ENCODE assay signal across 18 cellular contexts in genomic region chr5:109769597-109770291, GRCh38.
DNase-seq lines count a peak whose midpoint lies in the region; ATAC-seq, FAIRE-seq and TF ChIP-seq lines count a peak whose summit lies in the region.
"Had no signal": no experiment of that assay in that cellular context is flagged by ENCODE, and none has a peak within 500 bp of the region (broad histone marks: within the 10 kb centered on the region; RNA-seq: fewer than 3 reads in every experiment).

No MANE protein-coding gene starts in this region.

- H2AFZ ChIP-seq in PC-3 (ENCODE audit: low read length) = no peak overlapping the region
- no peak overlapping the region for H2AFZ ChIP-seq in osteoblast (ENCODE audit: low read length)

- BruUV-seq in PC-3 (replicated peaks; lab: Mats Ljungman, UMichigan) = no TSS peak

- TF ChIP-seq CTCF in PC-3 (conservative IDR thresholded peaks at IDR 0.05; ENCODE audit: low read depth, low read length) (no peak), choroid plexus epithelial cell (conservative IDR thresholded peaks at IDR 0.05; ENCODE audit: low read depth, low read length) (no peak), osteoblast (IDR thresholded peaks at IDR 0.05; ENCODE audit: extremely low read depth, low read depth, low read length) (no peak), testis (IDR thresholded peaks at IDR 0.05) (no peak)
- no peak for TF ChIP-seq CTCF in CD4-positive, alpha-beta T cell (IDR thresholded peaks at IDR 0.05)

- H3K27me3 Mint-ChIP-seq in CD4-positive, alpha-beta T cell = no peaks in the 10 kb centered on the region

- H3K27ac Mint-ChIP-seq in CD4-positive, alpha-beta T cell = no peak overlapping the region
- H3K27ac Mint-ChIP-seq: CD8-positive, alpha-beta T cell had no signal

- CTCF ChIA-PET in PC-3 (lab: Charles Lee) = no interaction called here
- CTCF ChIA-PET in CD4-positive, alpha-beta T cell (lab: Charles Lee) = interaction anchor here (1.3 kb wide), 1 partner anchor 79 kb away, joined by 3 read pairs; no protein-coding TSS in a partner anchor

- H3K36me3 ChIP-seq in PC-3 (ENCODE audit: low read depth, low read length) (peaks cover 2% of the 10 kb centered on the region; the same call in 1 of the 2 replicates), osteoblast (ENCODE audit: insufficient read depth, low read length) (no peaks in the 10 kb centered on the region), testis (ENCODE audit: low read depth, missing control alignments) (no peaks in the 10 kb centered on the region)
- H3K36me3 ChIP-seq: BE2C had no signal

- H3K27me3 ChIP-seq in PC-3 (ENCODE audit: low read length) (no peaks in the 10 kb centered on the region), osteoblast (ENCODE audit: insufficient read depth, low read length) (no peaks in the 10 kb centered on the region), testis (no peaks in the 10 kb centered on the region)
- H3K27me3 ChIP-seq in CD4-positive, alpha-beta T cell (ENCODE audit: control insufficient read depth, insufficient read depth, low read length) = no peaks in the 10 kb centered on the region
- H3K27me3 ChIP-seq: BE2C had no signal

- peak overlapping the region; percentile 39 for H3K27ac ChIP-seq in PC-3 (ENCODE audit: low read length)
- no peak overlapping the region for H3K27ac ChIP-seq in osteoblast (ENCODE audit: low read depth, low read length)
- H3K27ac ChIP-seq in testis = no peak overlapping the region
- H3K27ac ChIP-seq in CD4-positive, alpha-beta T cell (ENCODE audit: low read depth, low read length) = no peak overlapping the region
- H3K27ac ChIP-seq: HL-60 had no signal

- H3K4me3 ChIP-seq in PC-3 (ENCODE audit: low read length) (no peak overlapping the region), choroid plexus epithelial cell (ENCODE audit: low read depth, low read length) (no peak overlapping the region), osteoblast (ENCODE audit: insufficient read depth, low read length) (no peak overlapping the region), testis (no peak overlapping the region)

- no peak overlapping the region for H3K4me3 Mint-ChIP-seq in CD4-positive, alpha-beta T cell
- H3K4me3 Mint-ChIP-seq: CD8-positive, alpha-beta T cell had no signal

- POLR2A ChIA-PET in PC-3 (lab: Charles Lee; ENCODE audit: unreplicated experiment) = no interaction called here
- POLR2A ChIA-PET in CD4-positive, alpha-beta T cell (lab: Charles Lee) = interaction anchor here (0.7 kb wide), 1 partner anchor 37 kb away, joined by 3 read pairs; no protein-coding TSS in a partner anchor

- no peak for DNase-seq in H54 (ENCODE audit: insufficient read length, low spot score)
- peak; percentile 49 for DNase-seq in PC-3
- DNase-seq in choroid plexus epithelial cell (ENCODE audit: low read depth) = peak; percentile 39
- peak; percentile 23 for DNase-seq in osteoblast (ENCODE audit: insufficient read length, low spot score, missing footprints)
- DNase-seq in testis = no peak
- DNase-seq in CD4-positive, alpha-beta T cell = no peak
- DNase-seq: BE2C; CD8-positive, alpha-beta T cell; Karpas-422; NCI-H2029; NCI-H510A; SHP77 had no signal

- H3K9ac ChIP-seq in PC-3 (ENCODE audit: low read length) = no peak overlapping the region

- no peaks in the 10 kb centered on the region for H3K9me3 Mint-ChIP-seq in CD4-positive, alpha-beta T cell
- H3K9me3 Mint-ChIP-seq: CD8-positive, alpha-beta T cell had no signal

- no peaks in the 10 kb centered on the region for H3F3A ChIP-seq in PC-3 (ENCODE audit: low read length, unreplicated experiment)

- H3K79me2 ChIP-seq in PC-3 (ENCODE audit: low read length) (no peaks in the 10 kb centered on the region), osteoblast (ENCODE audit: insufficient read depth, low read length) (no peaks in the 10 kb centered on the region)

- H3K4me2 ChIP-seq in PC-3 (ENCODE audit: low read length) (peak overlapping the region; percentile 55), osteoblast (ENCODE audit: insufficient read depth, low read length) (no peak overlapping the region)

- H3K4me1 Mint-ChIP-seq in CD4-positive, alpha-beta T cell (ENCODE audit: low read depth) = peaks cover 20% of the 10 kb centered on the region

- peaks cover 13% of the 10 kb centered on the region for H3K4me1 ChIP-seq in PC-3 (ENCODE audit: insufficient read depth, low read length)
- H3K4me1 ChIP-seq in osteoblast (ENCODE audit: insufficient read depth, low read length) = no peaks in the 10 kb centered on the region
- no peaks in the 10 kb centered on the region for H3K4me1 ChIP-seq in testis
- H3K4me1 ChIP-seq: BE2C had no signal

- peak; percentile 15 for FAIRE-seq in H54 (lab: Jason Lieb, UNC)
- FAIRE-seq: D721Med, GM18507, RCC 7860 had no signal

- H3K36me3 Mint-ChIP-seq in CD4-positive, alpha-beta T cell (ENCODE audit: low read depth) = peaks cover 92% of the 10 kb centered on the region

- ATAC-seq in PC-3 = peak; percentile 83
- no peak for ATAC-seq in HG02798 (IDR thresholded peaks at IDR 0.05; ENCODE audit: poor library complexity, unreplicated experiment)
- ATAC-seq in CD4-positive, alpha-beta T cell (ENCODE audit: poor library complexity) = no peak
- ATAC-seq: CD8-positive, alpha-beta T cell; HCT116 had no signal

- TF ChIP-seq POLR2A in H54 (IDR thresholded peaks at IDR 0.05; ENCODE audit: low read depth, low read length) (no peak), testis (IDR thresholded peaks at IDR 0.05) (no peak)

- intact Hi-C loops in PC-3 (cut with micrococcal nuclease) = no loop called here
- intact Hi-C loops in testis (cut with DNase I; ENCODE audit: low total_unique reads) = no loop called here
- intact Hi-C loops in CD4-positive, alpha-beta T cell (cut with DNase I, micrococcal nuclease) = no loop called here

- H4K20me1 ChIP-seq in PC-3 (ENCODE audit: low read length) (no peaks in the 10 kb centered on the region), osteoblast (ENCODE audit: insufficient read depth, low read length) (no peaks in the 10 kb centered on the region)

- no peaks in the 10 kb centered on the region for H3K9me2 ChIP-seq in PC-3 (replicated peaks; ENCODE audit: low read length)

- H3K9me3 ChIP-seq in PC-3 (ENCODE audit: low read length) (no peaks in the 10 kb centered on the region), osteoblast (ENCODE audit: low read depth, low read length) (no peaks in the 10 kb centered on the region), testis (no peaks in the 10 kb centered on the region)
- H3K9me3 ChIP-seq in CD4-positive, alpha-beta T cell (ENCODE audit: control insufficient read depth, low read length) = no peaks in the 10 kb centered on the region
- H3K9me3 ChIP-seq: BE2C had no signal

- WGBS in testis, 2 donors = 89 to 98% methylated on average over 7 of the region's 7 CpGs

Comparison
In these comparisons a context has a peak if more than half of its experiments do, and no peak if none do; other contexts are left out.
1. DNase-seq: peak in PC-3 (single experiment), choroid plexus epithelial cell (single experiment) and osteoblast (single experiment); none in H54 (single experiment), testis (single experiment) and CD4-positive, alpha-beta T cell (0 of 10).